In genomic region chr9:76643399-76644117, GRCh38 we compare ENCODE assay signal across 11 cellular contexts.
DNase-seq lines count a peak whose midpoint lies in the region; ATAC-seq and TF ChIP-seq lines count a peak whose summit lies in the region.
"Had no signal": no experiment of that assay in that cellular context is flagged by ENCODE, and none has a peak within 500 bp of the region (broad histone marks: within the 10 kb centered on the region; RNA-seq: fewer than 3 reads in every experiment).

No MANE protein-coding gene starts in this region.

- in situ Hi-C loops in mammary epithelial cell (cut with MboI; ENCODE audit: low sequenced_read_pairs in 2 of 2): no loop called here
- in situ Hi-C loops in HAP-1 (cut with MboI; ENCODE audit: low sequenced_read_pairs): no loop called here

- H3K4me3 ChIP-seq in mammary epithelial cell (replicated peaks in 1 of 3; ENCODE audit: insufficient read depth in 1 of 3, low read depth in 2 of 3, low read length in 3 of 3): no peak overlapping the region
- no peak overlapping the region for H3K4me3 ChIP-seq in HAP-1

- H3K4me2 ChIP-seq in mammary epithelial cell (ENCODE audit: insufficient read depth, low read depth, low read length): no peak overlapping the region

- no peak for DNase-seq in left lobe of liver (ENCODE audit: low spot score)
- DNase-seq in mammary epithelial cell: no peak
- no peak for DNase-seq in A172 (ENCODE audit: low spot score)
- DNase-seq in NCI-H1417 treated with DMSO at 0.1 percent for 48 hours (lab: John Stamatoyannopoulos, UW): no peak
- no peak for DNase-seq in HAP-1 (ENCODE audit: low spot score in 2 of 2)
- DNase-seq: DND-41, immature natural killer cell, NCI-H1105 treated with DMSO at 0.1 percent for 48 hours had no signal

- peak; percentile 98 for ATAC-seq in GM18502 (IDR thresholded peaks at IDR 0.05; ENCODE audit: poor library complexity, unreplicated experiment)
- peak; percentile 99 for ATAC-seq in GM21529 (IDR thresholded peaks at IDR 0.05; ENCODE audit: unreplicated experiment)
- peak; percentile 97 for ATAC-seq in HG03442 (IDR thresholded peaks at IDR 0.05; ENCODE audit: unreplicated experiment)
- ATAC-seq in left lobe of liver: peak; percentile 37

- H3K27me3 ChIP-seq in mammary epithelial cell (ENCODE audit: insufficient read depth, low read length): no peaks in the 10 kb centered on the region
- no peaks in the 10 kb centered on the region for H3K27me3 ChIP-seq in HAP-1 (ENCODE audit: low read depth)

- TF ChIP-seq CTCF in mammary epithelial cell (conservative IDR thresholded peaks at IDR 0.05 in 1 of 2, IDR thresholded peaks at IDR 0.05 in 1 of 2; ENCODE audit: extremely low read depth in 1 of 2, insufficient read depth in 1 of 2, low read depth in 1 of 2, low read length in 2 of 2): no peak

- H3K36me3 ChIP-seq in mammary epithelial cell (ENCODE audit: insufficient read depth, low read length) (no peaks in the 10 kb centered on the region), HAP-1 (replicated peaks) (no peaks in the 10 kb centered on the region)

- intact Hi-C loops in mammary epithelial cell (cut with micrococcal nuclease): no loop called here

- dilution Hi-C loops in mammary epithelial cell (cut with HindIII; ENCODE audit: low sequenced_read_pairs): no loop called here

- BruUV-seq in mammary epithelial cell (replicated peaks; lab: Mats Ljungman, UMichigan): no TSS peak

- CTCF ChIA-PET in mammary epithelial cell (lab: Charles Lee; ENCODE audit: low non-redundant PET): no interaction called here

- H2AFZ ChIP-seq in mammary epithelial cell (ENCODE audit: low read depth, low read length): no peak overlapping the region

- no peaks in the 10 kb centered on the region for H3K79me2 ChIP-seq in mammary epithelial cell (ENCODE audit: insufficient read depth, low read length)

- no peaks in the 10 kb centered on the region for H4K20me1 ChIP-seq in mammary epithelial cell (ENCODE audit: insufficient read depth, low read length)

- no peak overlapping the region for H3K9ac ChIP-seq in mammary epithelial cell (ENCODE audit: insufficient read depth, low read length)

- 94% methylated on average over 4 of the region's 6 CpGs for WGBS in mammary epithelial cell (ENCODE audit: low coverage, missing lambda C conversion rate)

- H3K4me1 ChIP-seq in mammary epithelial cell (ENCODE audit: insufficient read depth, low read length) (peaks cover 6% of the 10 kb centered on the region), HAP-1 (no peaks in the 10 kb centered on the region)

- H3K27ac ChIP-seq in mammary epithelial cell (ENCODE audit: insufficient read depth, low read depth, low read length): no peak overlapping the region

- H3K9me3 ChIP-seq in mammary epithelial cell (replicated peaks; ENCODE audit: insufficient read depth, low read length) (no peaks in the 10 kb centered on the region), HAP-1 (no peaks in the 10 kb centered on the region)

Comparison
In these comparisons a context has a peak if more than half of its experiments do, and no peak if none do; other contexts are left out.
1. ATAC-seq: peak in every context shown above with its lines; median percentile 99 in GM21529; 98 in GM18502; 97 in HG03442; 37 in left lobe of liver.